32 cellular contexts compared by ENCODE assay signal in the genomic region with DNA sequence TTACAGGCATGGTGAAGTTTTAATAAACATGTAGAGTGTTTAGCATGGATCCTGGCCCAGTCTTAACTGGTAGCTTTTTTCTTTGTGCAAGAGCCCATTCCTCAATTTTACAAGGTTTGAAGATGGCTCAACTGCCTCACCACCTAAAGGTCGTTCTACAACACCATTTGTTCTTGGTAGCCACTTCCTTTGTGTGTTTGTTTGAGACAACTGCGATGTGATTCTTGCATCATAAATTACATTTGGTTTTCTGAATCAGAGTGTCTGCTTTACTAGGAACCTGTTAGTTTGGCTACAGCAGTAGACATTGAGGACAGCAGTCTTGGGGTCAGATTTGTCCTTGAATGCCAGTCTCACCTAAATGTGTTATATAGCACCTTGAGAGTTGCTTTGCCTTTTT. TPM values are rescaled to one million over a fixed set of nuclear protein-coding genes. Genes with fewer than 3 reads are reported as not detected.
DNase-seq lines count a peak whose midpoint lies in the region; ATAC-seq and TF ChIP-seq lines count a peak whose summit lies in the region.
"Had no signal": no experiment of that assay in that cellular context is flagged by ENCODE, and none has a peak within 500 bp of the region (broad histone marks: within the 10 kb centered on the region; RNA-seq: fewer than 3 reads in every experiment).

No MANE protein-coding gene starts in this region.

- H3K9me3 Mint-ChIP-seq in activated CD4-positive, alpha-beta T cell treated with anti-CD3 and anti-CD28 coated beads for 36 hours (ENCODE audit: low read depth) = no peaks in the 10 kb centered on the region
- H3K9me3 Mint-ChIP-seq in mesothelial cell of epicardium = no peaks in the 10 kb centered on the region
- H3K9me3 Mint-ChIP-seq: CD4-positive, alpha-beta memory T cell; immature natural killer cell had no signal

- peaks cover 26 to 58% (median 39%) of the 10 kb centered on the region in 11 experiments; a peak in 21 of 22 replicates for H3K36me3 ChIP-seq in BLaER1 treated with 17β-estradiol and CSF1 and Interleukin-3, amounts not matched to agents 10 nM and 100 nM
- H3K36me3 ChIP-seq: ovary had no signal

- H3K4me3 ChIP-seq in BLaER1 treated with 17β-estradiol and CSF1 and Interleukin-3, amounts not matched to agents 10 nM and 100 nM = no peak overlapping the region
- H3K4me3 ChIP-seq: ovary, tibial nerve had no signal

- no peak for TF ChIP-seq CTCF in RWPE1 (conservative IDR thresholded peaks at IDR 0.05; ENCODE audit: low read depth)
- no peak for TF ChIP-seq CTCF in mesothelial cell of epicardium (IDR thresholded peaks at IDR 0.05; ENCODE audit: unreplicated experiment)
- TF ChIP-seq CTCF in GM13976 (IDR thresholded peaks at IDR 0.05; ENCODE audit: borderline replicate concordance, control extremely low read depth, extremely low read depth, insufficient read depth, missing control alignments) = no peak

- no peaks in the 10 kb centered on the region for H3K27me3 Mint-ChIP-seq in activated CD4-positive, alpha-beta T cell treated with anti-CD3 and anti-CD28 coated beads for 36 hours
- no peaks in the 10 kb centered on the region for H3K27me3 Mint-ChIP-seq in mesothelial cell of epicardium (ENCODE audit: low read depth)
- H3K27me3 Mint-ChIP-seq: brain; CD4-positive, alpha-beta memory T cell had no signal

- in situ Hi-C loops in GM13976 (cut with MboI; ENCODE audit: low sequenced_read_pairs, unreplicated experiment) = no loop called here

- H3K4me1 Mint-ChIP-seq in activated CD4-positive, alpha-beta T cell treated with anti-CD3 and anti-CD28 coated beads for 36 hours = peaks cover 36% of the 10 kb centered on the region
- peaks cover 26% of the 10 kb centered on the region for H3K4me1 Mint-ChIP-seq in mesothelial cell of epicardium

- H3K9ac ChIP-seq in BLaER1 treated with 17β-estradiol and CSF1 and Interleukin-3, amounts not matched to agents 10 nM and 100 nM = no peak overlapping the region

- CTCF ChIA-PET in activated CD4-positive, alpha-beta T cell treated with anti-CD3 and anti-CD28 coated beads for 36 hours (lab: Charles Lee) = no interaction called here
- CTCF ChIA-PET in RWPE1 (lab: Yijun Ruan, JAX) = no interaction called here

- no peak for DNase-seq in activated CD4-positive, alpha-beta T cell treated with anti-CD3 and anti-CD28 coated beads for 36 hours
- DNase-seq in activated CD4-positive, alpha-beta T cell treated with anti-CD3 and anti-CD28 coated beads for 4 hours = no peak
- DNase-seq in RWPE1 (ENCODE audit: low spot score) = no peak
- DNase-seq in mesothelial cell of epicardium (ENCODE audit: low spot score in 2 of 2, unreplicated experiment in 2 of 2) = no peak
- DNase-seq in LoVo (ENCODE audit: low spot score) = no peak
- DNase-seq in COLO668 (lab: John Stamatoyannopoulos, UW; ENCODE audit: unreplicated experiment) = no peak
- DNase-seq in GM13976 (ENCODE audit: low spot score) = no peak
- DNase-seq: 8988T; activated CD8-positive, alpha-beta memory T cell treated with anti-CD3 and anti-CD28 coated beads, Interleukin-2, amount 50 U/mL, for 48 hours; activated gamma-delta T cell; CD4-positive, alpha-beta memory T cell; DMS153; HCEC 1CT; hypothalamus; immature natural killer cell; KG1; mesendoderm; NCI-H1048; NCI-H1694; NCI-H2171 treated with DMSO at 0.1 percent for 48 hours; NCI-H524 treated with DMSO at 0.1 percent for 48 hours; ovary; PC-3; retina; small intestine had no signal

- H3K27ac Mint-ChIP-seq in activated CD4-positive, alpha-beta T cell treated with anti-CD3 and anti-CD28 coated beads for 36 hours = peak overlapping the region; percentile 32
- peak overlapping the region; percentile 9 for H3K27ac Mint-ChIP-seq in mesothelial cell of epicardium

- H3K27me3 ChIP-seq in BLaER1 treated with 17β-estradiol and CSF1 and Interleukin-3, amounts not matched to agents 10 nM and 100 nM = no peaks in the 10 kb centered on the region
- H3K27me3 ChIP-seq: dorsolateral prefrontal cortex, ovary, tibial nerve had no signal

- H3K36me3 Mint-ChIP-seq in activated CD4-positive, alpha-beta T cell treated with anti-CD3 and anti-CD28 coated beads for 36 hours (ENCODE audit: low read depth) = peaks cover 19% of the 10 kb centered on the region
- peaks cover 14% of the 10 kb centered on the region for H3K36me3 Mint-ChIP-seq in mesothelial cell of epicardium
- H3K36me3 Mint-ChIP-seq: immature natural killer cell had no signal

- H3K9me3 ChIP-seq in BLaER1 treated with 17β-estradiol and CSF1 and Interleukin-3, amounts not matched to agents 10 nM and 100 nM (replicated peaks in 1 of 11) = no peaks in the 10 kb centered on the region; a peak in 1 of 22 replicates
- H3K9me3 ChIP-seq: ovary, tibial nerve had no signal

- peaks cover 37 to 66% (median 45%) of the 10 kb centered on the region in 10 experiments for H3K4me1 ChIP-seq in BLaER1 treated with 17β-estradiol and CSF1 and Interleukin-3, amounts not matched to agents 10 nM and 100 nM

- H3K4me2 ChIP-seq in BLaER1 treated with 17β-estradiol and CSF1 and Interleukin-3, amounts not matched to agents 10 nM and 100 nM = peak overlapping the region; percentile 0 to 98 (median 23); a peak in 14 of 22 replicates

- POLR2A ChIA-PET in activated CD4-positive, alpha-beta T cell treated with anti-CD3 and anti-CD28 coated beads for 36 hours (lab: Charles Lee) = no interaction called here
- POLR2A ChIA-PET in RWPE1 (lab: Yijun Ruan, JAX; ENCODE audit: low non-redundant PET) = no interaction called here

- no peak overlapping the region for H3K4me3 Mint-ChIP-seq in activated CD4-positive, alpha-beta T cell treated with anti-CD3 and anti-CD28 coated beads for 36 hours
- no peak overlapping the region for H3K4me3 Mint-ChIP-seq in mesothelial cell of epicardium

- intact Hi-C loops in activated CD4-positive, alpha-beta T cell treated with anti-CD3 and anti-CD28 coated beads for 36 hours (cut with DNase I, micrococcal nuclease) = loop anchor here in 1 of 2 experiments (10.0 kb wide), 1 partner anchor 1983 kb away; a partner anchor contains a TSS

- H3K27ac ChIP-seq in BLaER1 treated with 17β-estradiol and CSF1 and Interleukin-3, amounts not matched to agents 10 nM and 100 nM = no peak overlapping the region
- H3K27ac ChIP-seq in RWPE1 = peak overlapping the region; percentile 20
- H3K27ac ChIP-seq: ovary had no signal

- H4K20me1 ChIP-seq in BLaER1 treated with 17β-estradiol and CSF1 and Interleukin-3, amounts not matched to agents 10 nM and 100 nM = peaks cover 63 to 81% (median 78%) of the 10 kb centered on the region in 11 experiments; a peak in 21 of 22 replicates

- no peak for ATAC-seq in activated CD4-positive, alpha-beta T cell treated with anti-CD3 and anti-CD28 coated beads for 36 hours
- ATAC-seq: PC-3, Right ventricle myocardium inferior had no signal

RNA-seq across cellular contexts. Expression of a gene that starts 3.3 kb away (rescaled TPM):
- 10 to 100 TPM; 48.2 to 50.1 TPM for total RNA-seq in activated CD4-positive, alpha-beta T cell treated with anti-CD3 and anti-CD28 coated beads for 36 hours
- total RNA-seq in mesothelial cell of epicardium = 59.9 to 63.0 TPM (median 60.6 TPM) in 3 replicates

RNA-seq across cellular contexts. Expression of a gene that starts 48.6 kb away (rescaled TPM):
- under 1 TPM; 0.82 to 0.86 TPM for total RNA-seq in activated CD4-positive, alpha-beta T cell treated with anti-CD3 and anti-CD28 coated beads for 36 hours
- 6.1 to 7.0 TPM (median 6.6 TPM) in 3 replicates for total RNA-seq in mesothelial cell of epicardium

RNA-seq across cellular contexts. Expression of a gene that starts 54.9 kb away (rescaled TPM):
- total RNA-seq in activated CD4-positive, alpha-beta T cell treated with anti-CD3 and anti-CD28 coated beads for 36 hours = not detected
- total RNA-seq in mesothelial cell of epicardium = not detected in 3 replicates
- total RNA-seq: CD4-positive, alpha-beta memory T cell; cerebellum; dorsolateral prefrontal cortex; ovary; PC-3; Right ventricle myocardium inferior; T-helper 2 cell treated with Interferon-gamma antibody and Interleukin-4, amounts not matched to agents 100 ng/mL and 5 ng/mL, for 36 hours; tibial nerve had no signal
